1 cellular context compared by ENCODE assay signal in the genomic region with DNA sequence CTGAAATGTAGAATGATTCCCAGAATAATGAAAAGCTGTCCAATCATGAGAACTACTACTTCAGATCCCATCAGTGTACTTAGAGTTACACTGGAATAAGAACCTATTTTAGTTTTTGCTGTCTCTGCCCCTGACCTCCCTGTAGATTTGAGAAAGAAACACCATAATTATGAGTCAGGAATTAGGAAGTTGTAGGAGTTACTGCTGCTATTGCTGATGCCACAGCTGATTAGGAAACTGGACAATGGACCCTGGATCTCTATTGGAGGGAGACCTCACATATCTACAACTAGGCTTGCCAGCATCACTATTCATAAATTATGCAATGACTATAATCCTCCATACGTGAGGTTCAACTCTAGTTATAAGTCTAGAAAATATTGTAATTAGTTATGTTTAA.
A peak's percentile ranks its signal among the peaks of the same experiment; 100 is the strongest.
TF ChIP-seq lines count a peak whose summit lies in the region.

No MANE protein-coding gene starts in this region.

TF ChIP-seq in endothelial cell of umbilical vein, 7 proteins besides CTCF, POLR2A, EP300 and RAD21:
- TF ChIP-seq EZH2 (IDR thresholded peaks at IDR 0.05; ENCODE audit: borderline replicate concordance, low read depth, low read length, severe bottlenecking) (no peak), FOS (IDR thresholded peaks at IDR 0.05; ENCODE audit: borderline replicate concordance, insufficient read depth, low read length) (peak; percentile 38), JUN (IDR thresholded peaks at IDR 0.05; ENCODE audit: borderline replicate concordance, insufficient read depth, insufficient read length, low read depth) (no peak), GATA2 (IDR thresholded peaks at IDR 0.05; ENCODE audit: insufficient read depth, insufficient read length, low read depth, low read length) (peak; percentile 94), MYC (IDR thresholded peaks at IDR 0.05; ENCODE audit: low read depth, low read length) (no peak), POLR2AphosphoS5 (IDR thresholded peaks at IDR 0.05; ENCODE audit: insufficient read depth, low read depth, low read length) (no peak)
- TF ChIP-seq, protein P1, sequence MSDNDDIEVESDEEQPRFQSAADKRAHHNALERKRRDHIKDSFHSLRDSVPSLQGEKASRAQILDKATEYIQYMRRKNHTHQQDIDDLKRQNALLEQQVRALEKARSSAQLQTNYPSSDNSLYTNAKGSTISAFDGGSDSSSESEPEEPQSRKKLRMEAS (IDR thresholded peaks at IDR 0.05; ENCODE audit: insufficient read depth, insufficient read length): no peak
